1 cellular context compared by ENCODE assay signal in genomic region chr2:130120924-130121323, GRCh38. TPM values are rescaled to one million over a fixed set of nuclear protein-coding genes. Genes with fewer than 3 reads are reported as not detected.
"Had no signal": no experiment of that assay in that cellular context is flagged by ENCODE, and none has a peak within 500 bp of the region (broad histone marks: within the 10 kb centered on the region; RNA-seq: fewer than 3 reads in every experiment).

No MANE protein-coding gene starts in this region.

RNA-seq across cellular contexts. Expression of gene POTEF, which starts 8.1 kb away (rescaled TPM):
- total RNA-seq: GM12878 had no signal
